16 cellular contexts compared by ENCODE assay signal in the genomic region with DNA sequence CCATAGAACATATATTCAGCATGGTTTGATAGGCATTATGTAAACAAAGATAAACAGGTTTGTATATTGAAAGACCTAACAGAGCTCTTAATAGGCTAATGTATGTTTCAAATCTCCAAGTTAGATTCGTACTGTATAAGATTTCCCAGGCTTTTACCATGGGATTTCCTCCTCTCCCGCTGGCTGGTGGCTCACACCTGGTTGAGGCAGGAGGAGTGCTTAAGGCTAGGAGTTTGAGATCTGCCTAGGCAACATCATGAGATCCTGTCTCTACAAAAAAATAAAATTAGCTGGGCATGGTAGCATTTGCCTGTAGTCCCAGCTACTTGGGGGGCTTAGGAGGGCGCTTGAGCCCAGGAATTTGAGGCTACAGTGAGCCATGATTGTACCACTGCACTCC. TPM values are rescaled to one million over a fixed set of nuclear protein-coding genes. Genes with fewer than 3 reads are reported as not detected.
DNase-seq lines count a peak whose midpoint lies in the region; ATAC-seq and TF ChIP-seq lines count a peak whose summit lies in the region.
"Had no signal": no experiment of that assay in that cellular context is flagged by ENCODE, and none has a peak within 500 bp of the region (broad histone marks: within the 10 kb centered on the region; RNA-seq: fewer than 3 reads in every experiment).

No MANE protein-coding gene starts in this region.

- H2AFZ ChIP-seq in smooth muscle cell (ENCODE audit: low read depth), result no peak overlapping the region

- DNase-seq in NCI-H2107 treated with DMSO at 0.1 percent for 48 hours (lab: John Stamatoyannopoulos, UW; ENCODE audit: unreplicated experiment) (peak; percentile 40), NCI-H2107 (lab: John Stamatoyannopoulos, UW) (no peak), NCI-H2171 treated with DMSO at 0.1 percent for 48 hours (lab: John Stamatoyannopoulos, UW) (peak; percentile 67), smooth muscle cell (lab: John Stamatoyannopoulos, UW; ENCODE audit: unreplicated experiment) (no peak), DMS114 treated with DMSO at 0.1 percent for 48 hours (lab: John Stamatoyannopoulos, UW; ENCODE audit: unreplicated experiment) (no peak), activated T-cell treated with anti-CD3 and anti-CD28 coated beads for 4 hours (no peak)
- DNase-seq in naive thymus-derived CD8-positive, alpha-beta T cell, result no peak
- DNase-seq: activated CD4-positive, alpha-beta T cell treated with anti-CD3 and anti-CD28 coated beads for 1 hour; gastrocnemius medialis; left ventricle myocardium superior; NCI-H1048; thyroid gland had no signal

- no peaks in the 10 kb centered on the region for H3K36me3 ChIP-seq in esophagus (ENCODE audit: control insufficient read depth in 2 of 2, insufficient read depth in 2 of 2, low read length in 1 of 2)
- H3K36me3 ChIP-seq in smooth muscle cell (ENCODE audit: low read depth), result no peaks in the 10 kb centered on the region
- H3K36me3 ChIP-seq: BLaER1 treated with 17β-estradiol and CSF1 and Interleukin-3, amounts not matched to agents 10 nM and 100 nM; gastrocnemius medialis; SJCRH30; thyroid gland had no signal

- no peak for ATAC-seq in naive thymus-derived CD8-positive, alpha-beta T cell
- ATAC-seq: gastrocnemius medialis, left ventricle myocardium superior had no signal

- peaks cover 0 to 2% of the 10 kb centered on the region in 2 donors for H3K4me1 ChIP-seq in esophagus (ENCODE audit: control insufficient read depth in 2 of 2, insufficient read depth in 2 of 2, low read length in 1 of 2)
- peaks cover 37% of the 10 kb centered on the region for H3K4me1 ChIP-seq in smooth muscle cell (ENCODE audit: low read depth)
- H3K4me1 ChIP-seq: BLaER1 treated with 17β-estradiol and CSF1 and Interleukin-3, amounts not matched to agents 10 nM and 100 nM; gastrocnemius medialis; SJCRH30 had no signal

- H3K79me2 ChIP-seq in smooth muscle cell (ENCODE audit: low read depth), result no peaks in the 10 kb centered on the region

- H3K4me1 Mint-ChIP-seq in naive thymus-derived CD8-positive, alpha-beta T cell, result peaks cover 0 to 3% (median 2%) of the 10 kb centered on the region in 4 donors

- H3K27ac Mint-ChIP-seq in naive thymus-derived CD8-positive, alpha-beta T cell, result peak overlapping the region in 1 of 10 donors; percentile 11
- H3K27ac Mint-ChIP-seq: activated T-helper 2 cell treated with anti-CD3 and anti-CD28 coated beads, Interferon-gamma antibody, Interleukin-2, Interleukin-4, amounts not matched to agents 10 μg/mL and 5 μg/mL and 100 μg/mL, durations not matched to agents 14 hours and 24 hours and 36 hours had no signal

- H3K27me3 ChIP-seq in esophagus (ENCODE audit: control insufficient read depth in 1 of 2, insufficient read depth in 2 of 2, low read length in 2 of 2) (no peaks in the 10 kb centered on the region), smooth muscle cell (ENCODE audit: low read depth) (peaks cover 6% of the 10 kb centered on the region)
- H3K27me3 ChIP-seq: BLaER1 treated with 17β-estradiol and CSF1 and Interleukin-3, amounts not matched to agents 10 nM and 100 nM; SJCRH30; thyroid gland had no signal

- WGBS in esophagus, 2 donors, result 65 to 73% methylated on average over 3 of the region's 3 CpGs
- 87% methylated on average over 3 of the region's 3 CpGs for WGBS in smooth muscle cell (ENCODE audit: low lambda C conversion rate)

- H3K4me3 Mint-ChIP-seq in naive thymus-derived CD8-positive, alpha-beta T cell, result no peak overlapping the region

- H3K4me3 ChIP-seq in esophagus (ENCODE audit: low read depth in 1 of 2, low read length in 2 of 2), result no peak overlapping the region
- H3K4me3 ChIP-seq in smooth muscle cell, result no peak overlapping the region
- H3K4me3 ChIP-seq: BLaER1 treated with 17β-estradiol and CSF1 and Interleukin-3, amounts not matched to agents 10 nM and 100 nM; gastrocnemius medialis; SJCRH30; thyroid gland had no signal

- no peaks in the 10 kb centered on the region for H3K36me3 Mint-ChIP-seq in naive thymus-derived CD8-positive, alpha-beta T cell

- peaks cover 0 to 2% (median 0%) of the 10 kb centered on the region in 9 donors for H3K9me3 Mint-ChIP-seq in naive thymus-derived CD8-positive, alpha-beta T cell
- H3K9me3 Mint-ChIP-seq: activated T-helper 2 cell treated with anti-CD3 and anti-CD28 coated beads, Interferon-gamma antibody, Interleukin-2, Interleukin-4, amounts not matched to agents 10 μg/mL and 5 μg/mL and 100 μg/mL, durations not matched to agents 14 hours and 24 hours and 36 hours had no signal

- H4K20me1 ChIP-seq in smooth muscle cell (ENCODE audit: low read depth), result no peaks in the 10 kb centered on the region
- H4K20me1 ChIP-seq: BLaER1 treated with 17β-estradiol and CSF1 and Interleukin-3, amounts not matched to agents 10 nM and 100 nM had no signal

- H3K4me2 ChIP-seq in smooth muscle cell, result peak overlapping the region; percentile 17
- H3K4me2 ChIP-seq: BLaER1 treated with 17β-estradiol and CSF1 and Interleukin-3, amounts not matched to agents 10 nM and 100 nM had no signal

- TF ChIP-seq CTCF in smooth muscle cell (IDR thresholded peaks at IDR 0.05; ENCODE audit: borderline replicate concordance, insufficient read depth, poor library complexity, severe bottlenecking), result no peak

- H3K9ac ChIP-seq in smooth muscle cell (ENCODE audit: low read depth), result no peak overlapping the region
- H3K9ac ChIP-seq: BLaER1 treated with 17β-estradiol and CSF1 and Interleukin-3, amounts not matched to agents 10 nM and 100 nM had no signal

- H3K27ac ChIP-seq in esophagus (ENCODE audit: low read depth in 2 of 2, low read length in 1 of 2) (peak overlapping the region; percentile 4 to 49), smooth muscle cell (ENCODE audit: low read depth) (peak overlapping the region; percentile 20)
- H3K27ac ChIP-seq: BLaER1 treated with 17β-estradiol and CSF1 and Interleukin-3, amounts not matched to agents 10 nM and 100 nM; gastrocnemius medialis; SJCRH30; thyroid gland had no signal

- no peaks in the 10 kb centered on the region for H3F3A ChIP-seq in smooth muscle cell (ENCODE audit: low read depth)

- peaks cover 16 to 50% (median 25%) of the 10 kb centered on the region in 5 donors for H3K27me3 Mint-ChIP-seq in naive thymus-derived CD8-positive, alpha-beta T cell

- POLR2A ChIA-PET in naive thymus-derived CD8-positive, alpha-beta T cell (lab: Charles Lee), result no interaction called here

- H3K9me3 ChIP-seq in esophagus (ENCODE audit: control insufficient read depth in 2 of 2, insufficient read depth in 1 of 2, low read depth in 1 of 2, low read length in 1 of 2) (no peaks in the 10 kb centered on the region), smooth muscle cell (replicated peaks; ENCODE audit: low read depth) (no peaks in the 10 kb centered on the region)
- H3K9me3 ChIP-seq: gastrocnemius medialis, SJCRH30, thyroid gland had no signal

RNA-seq across cellular contexts. Expression of gene CPE, which starts 5.4 kb away (rescaled TPM):
- polyA plus RNA-seq in esophagus (10 to 100 TPM in 1 of 2 donors, 1 to 10 TPM in 1; 7.0 to 19.9 TPM), smooth muscle cell (24.8 and 45.9 TPM in 2 replicates)
- total RNA-seq in smooth muscle cell, result 47.6 and 50.9 TPM in 2 replicates
- total RNA-seq in naive thymus-derived CD8-positive, alpha-beta T cell, result not detected
- under 1 TPM in 1 of 3 donors, not detected in 2; 0.16 TPM for polyA plus RNA-seq in naive thymus-derived CD8-positive, alpha-beta T cell
- total RNA-seq: SJCRH30 had no signal

RNA-seq across cellular contexts. Expression of gene MSMO1, which starts 56.7 kb away (rescaled TPM):
- polyA plus RNA-seq in esophagus, result 100 to 1,000 TPM; 109 to 154 TPM
- 218 and 299 TPM in 2 replicates for total RNA-seq in smooth muscle cell
- 133 and 214 TPM in 2 replicates for polyA plus RNA-seq in smooth muscle cell
- 10 to 100 TPM; 17.5 to 20.7 TPM for total RNA-seq in naive thymus-derived CD8-positive, alpha-beta T cell
- polyA plus RNA-seq in naive thymus-derived CD8-positive, alpha-beta T cell, result 10 to 100 TPM; 15.9 to 19.0 (median 17.3) TPM

Comparison
In these comparisons a context has a peak if more than half of its experiments do, and no peak if none do; other contexts are left out.
1. DNase-seq: peak in NCI-H2107 treated with DMSO at 0.1 percent for 48 hours (single experiment) and NCI-H2171 treated with DMSO at 0.1 percent for 48 hours (single experiment); none in NCI-H2107 (single experiment), smooth muscle cell (single experiment), DMS114 treated with DMSO at 0.1 percent for 48 hours (single experiment), activated T-cell treated with anti-CD3 and anti-CD28 coated beads for 4 hours (single experiment) and naive thymus-derived CD8-positive, alpha-beta T cell (0 of 10).
2. RNA of gene CPE, which starts 5.4 kb away (polyA plus RNA-seq): 24.8 to 45.9 TPM in smooth muscle cell and 7.0 to 19.9 TPM in esophagus; 0.16 TPM in naive thymus-derived CD8-positive, alpha-beta T cell; every median in the first group is over 4 times any median in the second.